1 cellular context compared by ENCODE assay signal in the genomic region with DNA sequence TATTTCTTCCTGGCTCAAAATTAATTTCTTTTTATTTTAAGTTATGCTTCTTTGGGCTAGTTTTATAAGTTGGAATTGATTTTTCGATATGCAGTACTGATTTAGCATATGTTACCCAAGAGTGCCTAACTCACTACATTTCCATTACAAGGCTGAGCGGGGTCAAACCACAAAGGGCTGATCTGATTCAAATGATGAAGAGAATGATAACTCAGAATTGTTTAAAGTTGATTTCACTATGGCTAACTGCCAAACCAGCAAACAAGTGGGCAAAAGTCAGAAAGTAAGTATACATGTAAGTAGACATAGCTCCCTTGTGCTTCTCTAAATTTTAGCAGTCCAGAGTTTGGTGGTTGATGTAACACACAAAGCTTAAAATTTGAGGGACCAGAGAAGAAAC.
TF ChIP-seq lines count a peak whose summit lies in the region.

No MANE protein-coding gene starts in this region.

TF ChIP-seq in GM12878, 131 proteins besides CTCF, POLR2A, EP300 and RAD21:
- TF ChIP-seq NR2F1 (conservative IDR thresholded peaks at IDR 0.05) (0 out of 2 replicates have a peak, but pooled peaks have one; percentile 27), CEBPB (IDR thresholded peaks at IDR 0.05; ENCODE audit: borderline replicate concordance in 1 of 2, low read depth in 2 of 2, low read length in 2 of 2) (no peak)
